In genomic region chr3:149812606-149813366, GRCh38 we compare ENCODE assay signal across 8 cellular contexts. TPM values are rescaled to one million over a fixed set of nuclear protein-coding genes. Genes with fewer than 3 reads are reported as not detected.
DNase-seq lines count a peak whose midpoint lies in the region; ATAC-seq, FAIRE-seq and TF ChIP-seq lines count a peak whose summit lies in the region.

TSS of gene RNF13 (plus strand) at chr3:149813215. CDS start at chr3:149846027, 32,812 bp downstream.

- WGBS in pancreas, 2 donors = 0% methylated on average over 53 to 56 of the region's 56 CpGs
- WGBS in thyroid gland, 2 donors = 1 to 3% methylated on average over 6 to 38 of the region's 56 CpGs

- peak; percentile 52 for DNase-seq in GM12892 (ENCODE audit: insufficient read length)
- DNase-seq in NCI-H1436 (lab: John Stamatoyannopoulos, UW) = peak; percentile 92
- DNase-seq in SW480 (ENCODE audit: low spot score) = peak; percentile 94
- peak; percentile 92 for DNase-seq in activated naive CD8-positive, alpha-beta T cell treated with anti-CD3 and anti-CD28 coated beads, Interleukin-2, amount 50 U/mL, for 24 hours
- DNase-seq in Right ventricle myocardium inferior (ENCODE audit: missing footprints) = peak; percentile 99
- DNase-seq in pancreas = peak; percentile 92 to 97 (median 94)
- DNase-seq in thyroid gland = peak; percentile 99

- H3K4me1 ChIP-seq in pancreas (peaks cover 14 to 27% (median 25%) of the 10 kb centered on the region in 3 donors), thyroid gland (peaks cover 21 to 29% of the 10 kb centered on the region in 2 donors)

- peaks cover 50% of the 10 kb centered on the region for H3K4me1 Mint-ChIP-seq in activated naive CD8-positive, alpha-beta T cell treated with anti-CD3 and anti-CD28 coated beads, Interleukin-2, amount 50 U/mL, for 24 hours

- peak; percentile 76; the same call in 1 of the 2 replicates for TF ChIP-seq POLR2A in GM12892 (IDR thresholded peaks at IDR 0.05; ENCODE audit: low read depth, low read length)
- TF ChIP-seq POLR2A in thyroid gland (IDR thresholded peaks at IDR 0.05) = peak in 1 of 2 donors; percentile 78

- H3K4me3 Mint-ChIP-seq in activated naive CD8-positive, alpha-beta T cell treated with anti-CD3 and anti-CD28 coated beads, Interleukin-2, amount 50 U/mL, for 24 hours = peak within 1 kb of the TSS; percentile 92

- peaks cover 4% of the 10 kb centered on the region for H3K27me3 Mint-ChIP-seq in activated naive CD8-positive, alpha-beta T cell treated with anti-CD3 and anti-CD28 coated beads, Interleukin-2, amount 50 U/mL, for 24 hours

- H3K9me3 ChIP-seq in pancreas (no peaks in the 10 kb centered on the region), thyroid gland (no peaks in the 10 kb centered on the region)

- no peaks in the 10 kb centered on the region for H3K9me3 Mint-ChIP-seq in activated naive CD8-positive, alpha-beta T cell treated with anti-CD3 and anti-CD28 coated beads, Interleukin-2, amount 50 U/mL, for 24 hours

- H3K36me3 Mint-ChIP-seq in activated naive CD8-positive, alpha-beta T cell treated with anti-CD3 and anti-CD28 coated beads, Interleukin-2, amount 50 U/mL, for 24 hours (ENCODE audit: low read depth) = peaks cover 4% of the 10 kb centered on the region

- intact Hi-C loops in Right ventricle myocardium inferior (cut with DNase I) = loop anchor here (1.0 to 2.0 kb wide), 3 partner anchors 60 to 596 kb away; partner anchors contain the start of genes COMMD2 and TSC22D2
- intact Hi-C loops in pancreas (cut with DNase I) = no loop called here
- intact Hi-C loops in thyroid gland (cut with DNase I) = no loop called here

- FAIRE-seq in GM12892 (lab: Jason Lieb, UNC) (peak; percentile 95), pancreas (lab: Jason Lieb, UNC) (no peak)

- TF ChIP-seq CTCF in pancreas (IDR thresholded peaks at IDR 0.05) = no peak
- TF ChIP-seq CTCF in thyroid gland (IDR thresholded peaks at IDR 0.05) = no peak

- peak within 1 kb of the TSS; percentile 99 for H3K27ac Mint-ChIP-seq in activated naive CD8-positive, alpha-beta T cell treated with anti-CD3 and anti-CD28 coated beads, Interleukin-2, amount 50 U/mL, for 24 hours

- ATAC-seq in HG02840 (IDR thresholded peaks at IDR 0.05; ENCODE audit: low FRiP score, unreplicated experiment) = peak; percentile 94
- peak; percentile 96 for ATAC-seq in activated naive CD8-positive, alpha-beta T cell treated with anti-CD3 and anti-CD28 coated beads, Interleukin-2, amount 50 U/mL, for 24 hours
- peak; percentile 96 for ATAC-seq in Right ventricle myocardium inferior
- ATAC-seq in pancreas = peak; percentile 94 to 97 (median 96)

- H3K27ac ChIP-seq in pancreas (peak within 1 kb of the TSS; percentile 96 to 99 (median 98)), thyroid gland (peak within 1 kb of the TSS; percentile 99 to 100 (median 99))

- H3K27me3 ChIP-seq in pancreas (no peaks in the 10 kb centered on the region), thyroid gland (no peaks in the 10 kb centered on the region)

- H3K4me3 ChIP-seq in pancreas (peak within 1 kb of the TSS; percentile 38 to 74 (median 61)), thyroid gland (replicated peaks in 1 of 3) (peak within 1 kb of the TSS; percentile 50 to 64 (median 60))

- no peaks in the 10 kb centered on the region for H3K36me3 ChIP-seq in pancreas
- no peaks in the 10 kb centered on the region for H3K36me3 ChIP-seq in thyroid gland

RNA-seq across cellular contexts. Expression of gene RNF13, which starts in this region (rescaled TPM):
- 23.5 TPM for polyA plus RNA-seq in GM12892 (2012; ENCODE audit: missing spikeins)
- total RNA-seq in Right ventricle myocardium inferior (45.5 TPM), pancreas (10 to 100 TPM; 28.9 to 51.9 (median 37.2) TPM), thyroid gland (100 to 1,000 TPM; 106 to 161 (median 127) TPM)
- polyA plus RNA-seq in pancreas = 10 to 100 TPM; 18.1 to 35.4 TPM

Comparison
In these comparisons a context has a peak if more than half of its experiments do, and no peak if none do; other contexts are left out.
1. Peak in every context shown above with its lines: DNase-seq, ATAC-seq, H3K4me3 ChIP-seq and H3K27ac ChIP-seq.